1 cellular context compared by ENCODE assay signal in genomic region chr9:112252194-112252593, GRCh38.
TF ChIP-seq lines count a peak whose summit lies in the region.

No MANE protein-coding gene starts in this region.

TF ChIP-seq in endothelial cell of umbilical vein, 7 proteins besides CTCF, POLR2A, EP300 and RAD21 (continued from another document):
- TF ChIP-seq POLR2AphosphoS5 (IDR thresholded peaks at IDR 0.05; ENCODE audit: insufficient read depth, low read depth, low read length), result no peak
- TF ChIP-seq MAX (IDR thresholded peaks at IDR 0.05; ENCODE audit: insufficient read depth, insufficient read length), result no peak
- no peak for TF ChIP-seq GATA2 (IDR thresholded peaks at IDR 0.05; ENCODE audit: insufficient read depth, insufficient read length, low read depth, low read length)
